In the genomic region with DNA sequence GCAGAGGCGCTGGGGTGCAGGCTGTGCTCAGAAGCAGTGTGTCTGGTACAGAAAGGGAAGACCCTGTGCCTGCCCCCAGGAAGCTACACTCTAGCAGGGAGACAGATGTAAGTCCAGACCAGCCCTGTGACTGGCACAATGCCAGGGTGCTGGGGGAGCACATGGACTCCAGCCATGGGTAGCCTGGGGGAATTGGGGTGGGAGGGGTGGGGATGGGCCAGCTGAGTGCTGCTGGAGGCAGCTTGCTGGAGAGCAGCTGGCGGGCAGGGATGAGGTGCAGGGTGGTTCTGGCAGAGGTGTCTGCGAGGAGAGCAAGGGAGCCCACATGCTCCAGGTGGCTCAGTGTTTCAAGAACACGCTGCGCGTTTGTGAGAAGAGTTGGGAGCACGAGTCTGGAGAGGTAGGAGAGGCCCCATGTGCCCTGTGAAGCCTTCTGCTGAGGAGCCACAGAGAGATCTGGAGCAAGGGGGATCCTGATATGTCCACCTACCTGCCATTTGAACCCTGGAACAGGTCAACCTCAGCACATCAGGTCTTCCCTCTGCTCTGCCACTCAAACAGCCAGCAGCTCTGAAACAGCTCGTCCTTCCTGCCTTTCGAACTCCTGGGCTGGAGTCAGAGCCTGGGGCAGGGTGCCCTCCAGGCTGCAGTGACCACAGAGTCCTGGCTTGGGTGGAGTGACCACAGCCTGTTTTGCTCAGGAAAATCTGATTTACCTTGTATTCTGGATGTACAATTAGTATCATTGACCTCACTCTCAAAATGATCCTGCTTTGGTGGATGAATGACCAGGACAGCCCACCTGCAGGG, we compare ENCODE assay signal across 24 cellular contexts. TPM values are rescaled to one million over a fixed set of nuclear protein-coding genes. Genes with fewer than 3 reads are reported as not detected.
"Had no signal": no experiment of that assay in that cellular context is flagged by ENCODE, and none has a peak within 500 bp of the region (broad histone marks: within the 10 kb centered on the region; RNA-seq: fewer than 3 reads in every experiment).

No MANE protein-coding gene starts in this region.

- H3K9me3 Mint-ChIP-seq: activated CD4-positive, alpha-beta memory T cell treated with anti-CD3 and anti-CD28 coated beads, Interleukin-2, amount 10 ng/mL, durations not matched to agents 7 days and 5 days; activated naive CD4-positive, alpha-beta T cell treated with anti-CD3 and anti-CD28 coated beads for 36 hours; activated T-helper 17 cell treated with anti-CD3 and anti-CD28 coated beads, Interleukin-2, amount 50 U/mL, for 72 hours; endodermal cell; mesothelial cell of epicardium; nephron had no signal

- H3K27ac ChIP-seq: dorsolateral prefrontal cortex, epithelial cell of prostate, foreskin keratinocyte, lower lobe of right lung, spleen had no signal

- H3K27me3 ChIP-seq: dorsolateral prefrontal cortex, foreskin keratinocyte, spleen had no signal

- DNase-seq: activated CD4-positive, alpha-beta memory T cell treated with anti-CD3 and anti-CD28 coated beads, Interleukin-2, amount 10 ng/mL, durations not matched to agents 7 days and 5 days; activated CD4-positive, alpha-beta T cell treated with anti-CD3 and anti-CD28 coated beads for 48 hours; activated CD4-positive, CD25-positive, alpha-beta regulatory T cell; activated CD8-positive, alpha-beta memory T cell treated with anti-CD3 and anti-CD28 coated beads, Interleukin-2, amount 10 ng/mL, durations not matched to agents 7 days and 5 days; activated naive CD4-positive, alpha-beta T cell treated with anti-CD3 and anti-CD28 coated beads for 36 hours; anterior cingulate cortex; central memory CD4-positive, alpha-beta T cell; endodermal cell; foreskin keratinocyte; hippocampal formation; lower lobe of right lung; nucleus accumbens; retina; spleen; stimulated activated CD4-positive, alpha-beta T cell treated with anti-CD3 and anti-CD28 coated beads, Interleukin-4, amount 100 ng/mL, for 4 hours; stimulated activated naive CD4-positive, alpha-beta T cell; T-helper 9 cell had no signal

- H3K4me1 Mint-ChIP-seq: activated CD8-positive, alpha-beta memory T cell treated with anti-CD3 and anti-CD28 coated beads, Interleukin-2, amount 10 ng/mL, durations not matched to agents 7 days and 5 days; activated T-helper 17 cell treated with anti-CD3 and anti-CD28 coated beads, Interleukin-2, amount 50 U/mL, for 72 hours; endodermal cell; mesothelial cell of epicardium; nephron had no signal

- H3K36me3 Mint-ChIP-seq: activated CD8-positive, alpha-beta memory T cell treated with anti-CD3 and anti-CD28 coated beads, Interleukin-2, amount 10 ng/mL, durations not matched to agents 7 days and 5 days; brain; mesothelial cell of epicardium had no signal

- ATAC-seq: activated CD8-positive, alpha-beta memory T cell treated with anti-CD3 and anti-CD28 coated beads, Interleukin-2, amount 10 ng/mL, durations not matched to agents 7 days and 5 days; activated T-helper 17 cell treated with anti-CD3 and anti-CD28 coated beads, Interleukin-2, amount 50 U/mL, for 72 hours; foreskin keratinocyte; lower lobe of right lung had no signal

- H3K9me3 ChIP-seq: lower lobe of right lung, spleen had no signal

- H3K4me3 Mint-ChIP-seq: activated CD4-positive, alpha-beta memory T cell treated with anti-CD3 and anti-CD28 coated beads, Interleukin-2, amount 10 ng/mL, durations not matched to agents 7 days and 5 days; activated CD8-positive, alpha-beta memory T cell treated with anti-CD3 and anti-CD28 coated beads, Interleukin-2, amount 10 ng/mL, durations not matched to agents 7 days and 5 days; activated naive CD4-positive, alpha-beta T cell treated with anti-CD3 and anti-CD28 coated beads for 36 hours; activated T-helper 17 cell treated with anti-CD3 and anti-CD28 coated beads, Interleukin-2, amount 50 U/mL, for 72 hours; brain; endodermal cell; mesothelial cell of epicardium; nephron had no signal

- H3K27ac Mint-ChIP-seq: activated CD4-positive, alpha-beta memory T cell treated with anti-CD3 and anti-CD28 coated beads, Interleukin-2, amount 10 ng/mL, durations not matched to agents 7 days and 5 days; activated CD8-positive, alpha-beta memory T cell treated with anti-CD3 and anti-CD28 coated beads, Interleukin-2, amount 10 ng/mL, durations not matched to agents 7 days and 5 days; activated naive CD4-positive, alpha-beta T cell treated with anti-CD3 and anti-CD28 coated beads for 36 hours; activated T-helper 17 cell treated with anti-CD3 and anti-CD28 coated beads, Interleukin-2, amount 50 U/mL, for 72 hours; endodermal cell; mesothelial cell of epicardium; nephron had no signal

- H3K27me3 Mint-ChIP-seq: activated CD8-positive, alpha-beta memory T cell treated with anti-CD3 and anti-CD28 coated beads, Interleukin-2, amount 10 ng/mL, durations not matched to agents 7 days and 5 days had no signal

- H3K4me1 ChIP-seq: foreskin keratinocyte, lower lobe of right lung, spleen had no signal

- H3K4me3 ChIP-seq: dorsolateral prefrontal cortex, lower lobe of right lung, spleen had no signal

- H3K36me3 ChIP-seq: lower lobe of right lung, spleen had no signal

RNA-seq across cellular contexts. Expression of a gene that starts 15.1 kb away (rescaled TPM):
- total RNA-seq: activated CD4-positive, alpha-beta memory T cell treated with anti-CD3 and anti-CD28 coated beads, Interleukin-2, amount 10 ng/mL, durations not matched to agents 7 days and 5 days; activated CD8-positive, alpha-beta memory T cell treated with anti-CD3 and anti-CD28 coated beads, Interleukin-2, amount 10 ng/mL, durations not matched to agents 7 days and 5 days; activated naive CD4-positive, alpha-beta T cell treated with anti-CD3 and anti-CD28 coated beads for 36 hours; activated T-helper 17 cell treated with anti-CD3 and anti-CD28 coated beads, Interleukin-2, amount 50 U/mL, for 72 hours; endodermal cell; fibroblast of lung; foreskin keratinocyte; lower lobe of right lung; mesothelial cell of epicardium; spleen had no signal
- polyA plus RNA-seq: fibroblast of lung, foreskin keratinocyte, spleen had no signal

RNA-seq across cellular contexts. Expression of a gene that starts 30.3 kb away (rescaled TPM):
- total RNA-seq: activated CD4-positive, alpha-beta memory T cell treated with anti-CD3 and anti-CD28 coated beads, Interleukin-2, amount 10 ng/mL, durations not matched to agents 7 days and 5 days; activated CD8-positive, alpha-beta memory T cell treated with anti-CD3 and anti-CD28 coated beads, Interleukin-2, amount 10 ng/mL, durations not matched to agents 7 days and 5 days; activated naive CD4-positive, alpha-beta T cell treated with anti-CD3 and anti-CD28 coated beads for 36 hours; activated T-helper 17 cell treated with anti-CD3 and anti-CD28 coated beads, Interleukin-2, amount 50 U/mL, for 72 hours; endodermal cell; fibroblast of lung; foreskin keratinocyte; lower lobe of right lung; mesothelial cell of epicardium; spleen had no signal
- polyA plus RNA-seq: fibroblast of lung, foreskin keratinocyte had no signal
